Comparison of ENCODE assay signal across 1 cellular context in the genomic region with DNA sequence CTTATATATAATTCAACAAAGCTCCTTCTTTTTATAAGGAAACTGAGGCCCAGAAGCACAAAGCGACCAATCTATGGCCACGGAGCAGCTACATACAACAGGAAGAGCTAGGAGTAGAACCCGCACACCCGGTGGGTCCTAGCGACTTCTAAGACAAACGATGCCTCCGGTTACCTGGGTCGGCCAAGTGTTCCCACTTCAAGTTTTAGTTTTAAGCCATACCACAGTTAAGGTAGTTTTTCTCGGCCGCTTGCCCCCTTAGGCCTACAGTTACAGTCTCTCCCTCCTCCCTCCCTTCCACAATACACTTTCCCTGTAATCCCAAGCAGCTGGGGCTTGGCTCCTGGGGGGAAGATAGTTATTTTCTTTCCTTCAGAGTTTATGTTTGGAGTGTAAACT.
TF ChIP-seq lines count a peak whose summit lies in the region.

No MANE protein-coding gene starts in this region.

TF ChIP-seq in H1, 55 proteins besides CTCF, POLR2A, EP300 and RAD21 (continued from another document):
- TF ChIP-seq, protein P1, sequence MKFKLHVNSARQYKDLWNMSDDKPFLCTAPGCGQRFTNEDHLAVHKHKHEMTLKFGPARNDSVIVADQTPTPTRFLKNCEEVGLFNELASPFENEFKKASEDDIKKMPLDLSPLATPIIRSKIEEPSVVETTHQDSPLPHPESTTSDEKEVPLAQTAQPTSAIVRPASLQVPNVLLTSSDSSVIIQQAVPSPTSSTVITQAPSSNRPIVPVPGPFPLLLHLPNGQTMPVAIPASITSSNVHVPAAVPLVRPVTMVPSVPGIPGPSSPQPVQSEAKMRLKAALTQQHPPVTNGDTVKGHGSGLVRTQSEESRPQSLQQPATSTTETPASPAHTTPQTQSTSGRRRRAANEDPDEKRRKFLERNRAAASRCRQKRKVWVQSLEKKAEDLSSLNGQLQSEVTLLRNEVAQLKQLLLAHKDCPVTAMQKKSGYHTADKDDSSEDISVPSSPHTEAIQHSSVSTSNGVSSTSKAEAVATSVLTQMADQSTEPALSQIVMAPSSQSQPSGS (IDR thresholded peaks at IDR 0.05; ENCODE audit: low read length): no peak
- TF ChIP-seq YY1 (IDR thresholded peaks at IDR 0.05; ENCODE audit: low read depth, low read length) (no peak), POLR2AphosphoS5 (IDR thresholded peaks at IDR 0.05; ENCODE audit: low read depth, low read length) (no peak), SP1 (IDR thresholded peaks at IDR 0.05; ENCODE audit: low read depth, low read length) (no peak), ZNF274 (IDR thresholded peaks at IDR 0.05; ENCODE audit: borderline replicate concordance, extremely low read depth, low read length) (no peak), KDM1A (IDR thresholded peaks at IDR 0.05; ENCODE audit: borderline replicate concordance, low read length) (no peak)
